In genomic region chr3:31974454-31974853, GRCh38 we compare ENCODE assay signal across 1 cellular context.
A peak's percentile ranks its signal among the peaks of the same experiment; 100 is the strongest.
TF ChIP-seq lines count a peak whose summit lies in the region.

No MANE protein-coding gene starts in this region.

TF ChIP-seq in HepG2, 621 proteins besides CTCF, POLR2A, EP300 and RAD21 (continues in another document):
- TF ChIP-seq ZNF614 (CRISPR knock-in tag; IDR thresholded peaks at IDR 0.05; ENCODE audit: borderline replicate concordance) (0 out of 2 replicates have a peak, but pooled peaks have one; percentile 57), SOX6 (IDR thresholded peaks at IDR 0.05) (no peak), SOX6 (CRISPR knock-in tag; IDR thresholded peaks at IDR 0.05) (peak; percentile 59; the same call in 1 of the 2 replicates), ZNF337 (CRISPR knock-in tag; IDR thresholded peaks at IDR 0.05; ENCODE audit: borderline replicate concordance, low read depth) (0 out of 2 replicates have a peak, but pooled peaks have one; percentile 32), FOXP4 (CRISPR knock-in tag; IDR thresholded peaks at IDR 0.05) (0 out of 2 replicates have a peak, but pooled peaks have one; percentile 11), ZKSCAN5 (CRISPR knock-in tag; IDR thresholded peaks at IDR 0.05) (no peak), KAT7 (CRISPR knock-in tag; IDR thresholded peaks at IDR 0.05; ENCODE audit: borderline replicate concordance) (peak; percentile 51; the same call in 1 of the 2 replicates), CEBPB (IDR thresholded peaks at IDR 0.05; ENCODE audit: borderline replicate concordance, low read depth, low read length) (peak; percentile 95), ZNF224 (CRISPR knock-in tag; IDR thresholded peaks at IDR 0.05) (no peak), PRDM15 (CRISPR knock-in tag; IDR thresholded peaks at IDR 0.05) (no peak), ZNF503 (CRISPR knock-in tag; IDR thresholded peaks at IDR 0.05) (peak; percentile 32; the same call in 1 of the 2 replicates), ZGPAT (CRISPR knock-in tag; IDR thresholded peaks at IDR 0.05) (0 out of 2 replicates have a peak, but pooled peaks have one; percentile 16), ZNF205 (CRISPR knock-in tag; IDR thresholded peaks at IDR 0.05) (0 out of 2 replicates have a peak, but pooled peaks have one; percentile 66), HDAC1 (CRISPR knock-in tag; IDR thresholded peaks at IDR 0.05) (no peak), PAXIP1 (CRISPR knock-in tag; conservative IDR thresholded peaks at IDR 0.05) (peak; percentile 49; the same call in 1 of the 2 replicates), MED1 (CRISPR knock-in tag; IDR thresholded peaks at IDR 0.05) (peak; percentile 34; the same call in 1 of the 2 replicates), ZNF552 (CRISPR knock-in tag; IDR thresholded peaks at IDR 0.05; ENCODE audit: borderline replicate concordance) (no peak), FOXK1 (CRISPR knock-in tag; IDR thresholded peaks at IDR 0.05; ENCODE audit: borderline replicate concordance, low read depth) (peak; percentile 57; the same call in 1 of the 2 replicates), ATF6 (CRISPR knock-in tag; conservative IDR thresholded peaks at IDR 0.05) (no peak), ZFP37 (CRISPR knock-in tag; IDR thresholded peaks at IDR 0.05; ENCODE audit: borderline replicate concordance) (no peak), SMC3 (IDR thresholded peaks at IDR 0.05; ENCODE audit: low read length) (peak; percentile 27; the same call in 1 of the 2 replicates), ZNF460 (CRISPR knock-in tag; IDR thresholded peaks at IDR 0.05; ENCODE audit: borderline replicate concordance) (peak; percentile 51; the same call in 1 of the 2 replicates), ZNF652 (CRISPR knock-in tag; IDR thresholded peaks at IDR 0.05; ENCODE audit: borderline replicate concordance, low read depth) (0 out of 2 replicates have a peak, but pooled peaks have one; percentile 27), TRIM24 (CRISPR knock-in tag; IDR thresholded peaks at IDR 0.05) (0 out of 2 replicates have a peak, but pooled peaks have one; percentile 25), NCOR1 (IDR thresholded peaks at IDR 0.05; ENCODE audit: borderline replicate concordance, low read length) (peak; percentile 58; the same call in 1 of the 2 replicates), CREB1 (IDR thresholded peaks at IDR 0.05) (no peak), CREB1 (CRISPR knock-in tag; IDR thresholded peaks at IDR 0.05) (0 out of 2 replicates have a peak, but pooled peaks have one; percentile 25), HMG20A (CRISPR knock-in tag; IDR thresholded peaks at IDR 0.05; ENCODE audit: borderline replicate concordance) (peak; percentile 47; the same call in 1 of the 2 replicates), ZNF12 (CRISPR knock-in tag; IDR thresholded peaks at IDR 0.05) (peak; percentile 98), TARDBP (CRISPR knock-in tag; IDR thresholded peaks at IDR 0.05) (peak; percentile 50; the same call in 1 of the 2 replicates), ZFP1 (CRISPR knock-in tag; IDR thresholded peaks at IDR 0.05) (0 out of 2 replicates have a peak, but pooled peaks have one; percentile 22), SKIL (CRISPR knock-in tag; IDR thresholded peaks at IDR 0.05; ENCODE audit: borderline replicate concordance) (0 out of 2 replicates have a peak, but pooled peaks have one; percentile 33), RARA (CRISPR knock-in tag; IDR thresholded peaks at IDR 0.05) (peak; percentile 88)
